Comparison of ENCODE assay signal across 15 cellular contexts in genomic region chr15:70742928-70743327, GRCh38. TPM values are rescaled to one million over a fixed set of nuclear protein-coding genes. Genes with fewer than 3 reads are reported as not detected.
DNase-seq lines count a peak whose midpoint lies in the region; ATAC-seq and TF ChIP-seq lines count a peak whose summit lies in the region.
"Had no signal": no experiment of that assay in that cellular context is flagged by ENCODE, and none has a peak within 500 bp of the region (broad histone marks: within the 10 kb centered on the region; RNA-seq: fewer than 3 reads in every experiment).

No MANE protein-coding gene starts in this region.

- no peak for ATAC-seq in lung (ENCODE audit: insufficient read depth, low FRiP score)
- ATAC-seq in activated T-cell treated with anti-CD3 and anti-CD28 coated beads, Interleukin-2, amount 50 U/mL, for 4 hours, result no peak
- ATAC-seq: activated CD8-positive, alpha-beta T cell treated with anti-CD3 and anti-CD28 coated beads for 36 hours had no signal

- peak overlapping the region; percentile 74 for H3K27ac ChIP-seq in brain microvascular endothelial cell
- H3K27ac ChIP-seq in lung (ENCODE audit: low read depth in 1 of 2, low read length in 1 of 2), result peak overlapping the region; percentile 68 to 77
- H3K27ac ChIP-seq in tibial nerve, result peak overlapping the region; percentile 2 to 83 (median 51)

- 33 to 47% methylated on average over 3 of the region's 3 CpGs for WGBS in lung, 2 donors
- 44 to 48% methylated on average over 3 of the region's 3 CpGs for WGBS in tibial nerve, 2 donors

- intact Hi-C loops in CD14-positive monocyte (cut with micrococcal nuclease), result no loop called here

- H3K36me3 ChIP-seq in brain microvascular endothelial cell (replicated peaks) (peaks cover 6% of the 10 kb centered on the region), lung (ENCODE audit: control insufficient read depth in 2 of 2, insufficient read depth in 2 of 2, low read length in 2 of 2) (no peaks in the 10 kb centered on the region), tibial nerve (no peaks in the 10 kb centered on the region)

- H3K4me3 Mint-ChIP-seq in CD14-positive monocyte, result no peak overlapping the region
- no peak overlapping the region for H3K4me3 Mint-ChIP-seq in activated T-cell treated with anti-CD3 and anti-CD28 coated beads, Interleukin-2, amount 50 U/mL, for 4 hours
- H3K4me3 Mint-ChIP-seq: activated CD8-positive, alpha-beta T cell treated with anti-CD3 and anti-CD28 coated beads for 36 hours; activated naive CD4-positive, alpha-beta T cell treated with anti-CD3 and anti-CD28 coated beads, Interleukin-2, amount 50 U/mL, for 24 hours had no signal

- in situ Hi-C loops in brain microvascular endothelial cell (cut with HindIII; ENCODE audit: low pct_ligation_motif_present, low sequenced_read_pairs) (no loop called here), KBM-7 (cut with MboI; ENCODE audit: low pct_unique_long_range_greater_than_20kb, low sequenced_read_pairs) (no loop called here)

- H3K27ac Mint-ChIP-seq in CD14-positive monocyte, result peak overlapping the region in 3 of 7 donors; percentile 20 to 61 (median 31)
- H3K27ac Mint-ChIP-seq: activated CD8-positive, alpha-beta T cell treated with anti-CD3 and anti-CD28 coated beads for 36 hours; activated naive CD4-positive, alpha-beta T cell treated with anti-CD3 and anti-CD28 coated beads, Interleukin-2, amount 50 U/mL, for 24 hours had no signal

- H3K27me3 Mint-ChIP-seq in CD14-positive monocyte (ENCODE audit: low read depth in 3 of 3), result peaks cover 0 to 2% (median 0%) of the 10 kb centered on the region in 3 donors
- H3K27me3 Mint-ChIP-seq in activated T-cell treated with anti-CD3 and anti-CD28 coated beads, Interleukin-2, amount 50 U/mL, for 4 hours (ENCODE audit: low read depth), result peaks cover 12% of the 10 kb centered on the region

- no peak for TF ChIP-seq EP300 in tibial nerve (IDR thresholded peaks at IDR 0.05)

- DNase-seq in NOMO-1 treated with DMSO at 0.1 percent for 48 hours (lab: John Stamatoyannopoulos, UW; ENCODE audit: unreplicated experiment) (peak; percentile 2), NOMO-1 treated with dmso at 0.1 percent for 144 hours (lab: John Stamatoyannopoulos, UW; ENCODE audit: unreplicated experiment) (no peak), brain microvascular endothelial cell (no peak), lung (ENCODE audit: low spot score) (no peak), tibial nerve (ENCODE audit: low spot score in 2 of 2) (no peak), KBM-7 (no peak), CD14-positive monocyte (ENCODE audit: low spot score) (no peak)
- DNase-seq in activated T-cell treated with anti-CD3 and anti-CD28 coated beads, Interleukin-2, amount 50 U/mL, for 4 hours, result no peak
- DNase-seq: 8988T; activated CD8-positive, alpha-beta T cell treated with anti-CD3 and anti-CD28 coated beads for 36 hours; DMS79 treated with DMSO at 0.1 percent for 48 hours; H7; T-helper 1 cell; testis had no signal

- H3K9me3 ChIP-seq in lung (ENCODE audit: control insufficient read depth in 2 of 2, insufficient read depth in 1 of 2, low read length in 1 of 2) (no peaks in the 10 kb centered on the region), tibial nerve (no peaks in the 10 kb centered on the region)
- H3K9me3 ChIP-seq: testis had no signal

- no peak for TF ChIP-seq CTCF in brain microvascular endothelial cell (IDR thresholded peaks at IDR 0.05; ENCODE audit: low read depth, low read length, missing control alignments)
- TF ChIP-seq CTCF in lung (IDR thresholded peaks at IDR 0.05; ENCODE audit: control extremely low read depth, extremely low read depth), result no peak
- no peak for TF ChIP-seq CTCF in tibial nerve (IDR thresholded peaks at IDR 0.05)
- no peak for TF ChIP-seq CTCF in CD14-positive monocyte (IDR thresholded peaks at IDR 0.05)

- peaks cover 24% of the 10 kb centered on the region for H3K4me1 Mint-ChIP-seq in CD14-positive monocyte
- no peaks in the 10 kb centered on the region for H3K4me1 Mint-ChIP-seq in activated T-cell treated with anti-CD3 and anti-CD28 coated beads, Interleukin-2, amount 50 U/mL, for 4 hours (ENCODE audit: low read depth)
- H3K4me1 Mint-ChIP-seq: activated naive CD4-positive, alpha-beta T cell treated with anti-CD3 and anti-CD28 coated beads, Interleukin-2, amount 50 U/mL, for 24 hours had no signal

- no peak for TF ChIP-seq POLR2A in tibial nerve (IDR thresholded peaks at IDR 0.05)

- H3K27me3 ChIP-seq in brain microvascular endothelial cell (replicated peaks) (no peaks in the 10 kb centered on the region), lung (ENCODE audit: control insufficient read depth, insufficient read depth) (no peaks in the 10 kb centered on the region), tibial nerve (no peaks in the 10 kb centered on the region)
- H3K27me3 ChIP-seq: testis had no signal

- H3K4me1 ChIP-seq in lung (ENCODE audit: control insufficient read depth in 2 of 2, insufficient read depth in 2 of 2, low read length in 2 of 2) (peaks cover 9 to 14% of the 10 kb centered on the region in 2 donors), tibial nerve (peaks cover 0 to 64% (median 29%) of the 10 kb centered on the region in 4 donors)

- peaks cover 0 to 2% (median 0%) of the 10 kb centered on the region in 7 donors for H3K9me3 Mint-ChIP-seq in CD14-positive monocyte
- H3K9me3 Mint-ChIP-seq in activated T-cell treated with anti-CD3 and anti-CD28 coated beads, Interleukin-2, amount 50 U/mL, for 4 hours, result no peaks in the 10 kb centered on the region
- H3K9me3 Mint-ChIP-seq: activated CD8-positive, alpha-beta T cell treated with anti-CD3 and anti-CD28 coated beads for 36 hours; activated naive CD4-positive, alpha-beta T cell treated with anti-CD3 and anti-CD28 coated beads, Interleukin-2, amount 50 U/mL, for 24 hours had no signal

- H3K4me3 ChIP-seq in brain microvascular endothelial cell (ENCODE audit: low read depth, low read length), result no peak overlapping the region
- H3K4me3 ChIP-seq in lung, result no peak overlapping the region
- H3K4me3 ChIP-seq in tibial nerve, result no peak overlapping the region

- H3K36me3 Mint-ChIP-seq in CD14-positive monocyte, result no peaks in the 10 kb centered on the region
- no peaks in the 10 kb centered on the region for H3K36me3 Mint-ChIP-seq in activated T-cell treated with anti-CD3 and anti-CD28 coated beads, Interleukin-2, amount 50 U/mL, for 4 hours (ENCODE audit: insufficient read depth)
- H3K36me3 Mint-ChIP-seq: activated naive CD4-positive, alpha-beta T cell treated with anti-CD3 and anti-CD28 coated beads, Interleukin-2, amount 50 U/mL, for 24 hours had no signal

RNA-seq across cellular contexts. Expression of gene UACA, which starts 20.4 kb away (rescaled TPM):
- total RNA-seq in lung (100 to 1,000 TPM in 1 of 2 donors, 10 to 100 TPM in 1; 37.1 to 195 TPM), tibial nerve (100 to 1,000 TPM; 107 to 210 (median 168) TPM)
- polyA plus RNA-seq in lung (10 to 100 TPM in 1 of 2 donors, 1 to 10 TPM in 1; 9.2 to 38.7 TPM), CD14-positive monocyte (1 to 10 TPM; 1.7 to 3.1 TPM)
- 1 to 10 TPM in 1 of 3 donors, under 1 TPM in 2; 0.33 to 1.1 (median 0.61) TPM for total RNA-seq in activated T-cell treated with anti-CD3 and anti-CD28 coated beads, Interleukin-2, amount 50 U/mL, for 4 hours

Comparison
In these comparisons a context has a peak if more than half of its experiments do, and no peak if none do; other contexts are left out.
1. RNA of gene UACA, which starts 20.4 kb away (total RNA-seq): 37.1 to 195 TPM in lung and 107 to 210 TPM in tibial nerve; 0.33 to 1.1 TPM in activated T-cell treated with anti-CD3 and anti-CD28 coated beads, Interleukin-2, amount 50 U/mL, for 4 hours; every median in the first group is over 10 times any median in the second.
2. Peak in every context shown above with its lines, with median percentiles within 50 percentile points of each other: H3K27ac ChIP-seq.